ENCODE assay signal across 22 cellular contexts in the genomic region with DNA sequence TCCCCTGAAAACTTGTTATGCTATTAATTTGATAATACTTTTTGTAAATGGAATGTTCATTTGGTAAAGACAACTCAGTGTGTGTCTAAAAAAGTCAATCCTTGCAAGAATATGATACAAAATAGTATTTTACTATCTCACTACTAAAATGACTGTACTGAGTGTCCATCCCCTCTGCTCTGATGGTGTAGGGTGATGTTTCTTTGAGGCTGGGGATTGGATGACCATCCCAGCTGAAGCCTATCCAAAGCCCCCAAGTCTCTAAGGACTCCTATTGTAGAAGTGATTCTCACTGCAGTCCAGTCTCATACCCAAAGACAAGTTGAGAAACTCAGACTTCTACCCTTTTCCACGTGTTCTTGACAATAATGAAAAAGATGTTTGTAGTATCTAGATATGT.
DNase-seq lines count a peak whose midpoint lies in the region; ATAC-seq and TF ChIP-seq lines count a peak whose summit lies in the region.
"Had no signal": no experiment of that assay in that cellular context is flagged by ENCODE, and none has a peak within 500 bp of the region (broad histone marks: within the 10 kb centered on the region; RNA-seq: fewer than 3 reads in every experiment).

No MANE protein-coding gene starts in this region.

- H3K4me3 ChIP-seq in GM12865 (ENCODE audit: low read depth, low read length) (no peak overlapping the region), left lung (no peak overlapping the region)

- H3K4me1 ChIP-seq in left lung, result no peaks in the 10 kb centered on the region
- H3K4me1 ChIP-seq: Caco-2 had no signal

- DNase-seq in activated naive CD4-positive, alpha-beta T cell treated with anti-CD3 and anti-CD28 coated beads for 36 hours, result no peak
- DNase-seq in activated naive CD4-positive, alpha-beta T cell treated with anti-CD3 and anti-CD28 coated beads, Interleukin-2, amount 10 ng/mL, durations not matched to agents 7 days and 5 days, result no peak
- DNase-seq in GM12865 (ENCODE audit: low read depth), result peak; percentile 41
- no peak for DNase-seq in naive thymus-derived CD8-positive, alpha-beta T cell
- DNase-seq in left lung, result no peak
- no peak for DNase-seq in chondrocyte (ENCODE audit: low spot score)
- DNase-seq: Caco-2; CD4-positive, CD25-positive, alpha-beta regulatory T cell; DMS 273 treated with DMSO at 0.1 percent for 48 hours; IMR-90; NCI-H1105; NCI-H2029 treated with DMSO at 0.1 percent for 48 hours; NCI-H2171; NCI-H345; NCI-H524; NCI-H774; NK-92 treated with Interleukin-12 subunit alpha and Interleukin-12 subunit beta, amount 100 ng/mL, for 24 hours; SHP77 treated with DMSO at 0.1 percent for 48 hours had no signal

- intact Hi-C loops in activated naive CD4-positive, alpha-beta T cell treated with anti-CD3 and anti-CD28 coated beads for 36 hours (cut with micrococcal nuclease), result loop anchor here (5.0 to 10.0 kb wide), 3 partner anchors 551 to 1049 kb away; no protein-coding TSS in a partner anchor
- intact Hi-C loops in left lung (cut with DNase I), result no loop called here

- no peak for ATAC-seq in activated T-helper 17 cell treated with anti-CD3 and anti-CD28 coated beads, Interleukin-2, amount 50 U/mL, for 72 hours (replicated peaks)
- no peak for ATAC-seq in naive thymus-derived CD8-positive, alpha-beta T cell
- no peak for ATAC-seq in left lung
- ATAC-seq: HCT116 had no signal

- peaks cover 0 to 4% of the 10 kb centered on the region in 2 donors for H3K27me3 ChIP-seq in left lung

- H3K9me3 ChIP-seq in left lung, result no peaks in the 10 kb centered on the region
- H3K9me3 ChIP-seq: Caco-2 had no signal

- POLR2A ChIA-PET in naive thymus-derived CD8-positive, alpha-beta T cell (lab: Charles Lee), result interaction anchor here (1.6 to 11.8 kb wide), 6 partner anchors 22 to 1124 kb away, joined by 4 to 343 read pairs (median 128); a partner anchor contains a TSS

- no peaks in the 10 kb centered on the region for H3K9me3 Mint-ChIP-seq in activated naive CD4-positive, alpha-beta T cell treated with anti-CD3 and anti-CD28 coated beads for 36 hours
- no peaks in the 10 kb centered on the region for H3K9me3 Mint-ChIP-seq in activated naive CD4-positive, alpha-beta T cell treated with anti-CD3 and anti-CD28 coated beads, Interleukin-2, amount 10 ng/mL, durations not matched to agents 7 days and 5 days
- H3K9me3 Mint-ChIP-seq in activated T-helper 17 cell treated with anti-CD3 and anti-CD28 coated beads, Interleukin-2, amount 50 U/mL, for 72 hours, result no peaks in the 10 kb centered on the region
- peaks cover 0 to 2% (median 0%) of the 10 kb centered on the region in 9 donors for H3K9me3 Mint-ChIP-seq in naive thymus-derived CD8-positive, alpha-beta T cell
- peaks cover 2% of the 10 kb centered on the region for H3K9me3 Mint-ChIP-seq in chondrocyte (ENCODE audit: low read depth)
- H3K9me3 Mint-ChIP-seq: CD4-positive, CD25-positive, alpha-beta regulatory T cell had no signal

- H3K36me3 Mint-ChIP-seq in activated naive CD4-positive, alpha-beta T cell treated with anti-CD3 and anti-CD28 coated beads for 36 hours (ENCODE audit: low read depth), result peaks cover 7% of the 10 kb centered on the region
- H3K36me3 Mint-ChIP-seq in activated naive CD4-positive, alpha-beta T cell treated with anti-CD3 and anti-CD28 coated beads, Interleukin-2, amount 10 ng/mL, durations not matched to agents 7 days and 5 days, result peaks cover 5% of the 10 kb centered on the region
- no peaks in the 10 kb centered on the region for H3K36me3 Mint-ChIP-seq in activated T-helper 17 cell treated with anti-CD3 and anti-CD28 coated beads, Interleukin-2, amount 50 U/mL, for 72 hours (ENCODE audit: low read depth)
- peaks cover 4 to 14% (median 10%) of the 10 kb centered on the region in 3 donors for H3K36me3 Mint-ChIP-seq in naive thymus-derived CD8-positive, alpha-beta T cell
- no peaks in the 10 kb centered on the region for H3K36me3 Mint-ChIP-seq in chondrocyte (ENCODE audit: low read depth)

- H3K27ac Mint-ChIP-seq in activated naive CD4-positive, alpha-beta T cell treated with anti-CD3 and anti-CD28 coated beads for 36 hours, result peak overlapping the region; percentile 92
- H3K27ac Mint-ChIP-seq in activated naive CD4-positive, alpha-beta T cell treated with anti-CD3 and anti-CD28 coated beads, Interleukin-2, amount 10 ng/mL, durations not matched to agents 7 days and 5 days, result no peak overlapping the region
- no peak overlapping the region for H3K27ac Mint-ChIP-seq in activated T-helper 17 cell treated with anti-CD3 and anti-CD28 coated beads, Interleukin-2, amount 50 U/mL, for 72 hours
- peak overlapping the region; percentile 74 to 100 (median 97) for H3K27ac Mint-ChIP-seq in naive thymus-derived CD8-positive, alpha-beta T cell
- H3K27ac Mint-ChIP-seq in chondrocyte (ENCODE audit: unreplicated experiment), result no peak overlapping the region

- CTCF ChIA-PET in activated naive CD4-positive, alpha-beta T cell treated with anti-CD3 and anti-CD28 coated beads for 36 hours (lab: Charles Lee), result interaction anchor here (0.7 to 6.8 kb wide), 6 partner anchors 16 to 204 kb away, joined by 3 to 57 read pairs (median 4); no protein-coding TSS in a partner anchor
- CTCF ChIA-PET in activated naive CD4-positive, alpha-beta T cell treated with anti-CD3 and anti-CD28 coated beads, Interleukin-2, amount 10 ng/mL, durations not matched to agents 7 days and 5 days (lab: Charles Lee), result interaction anchor here (9.7 kb wide), 1 partner anchor 165 kb away, joined by 105 read pairs; no protein-coding TSS in a partner anchor

- H3K4me3 Mint-ChIP-seq in activated naive CD4-positive, alpha-beta T cell treated with anti-CD3 and anti-CD28 coated beads for 36 hours, result no peak overlapping the region
- no peak overlapping the region for H3K4me3 Mint-ChIP-seq in activated naive CD4-positive, alpha-beta T cell treated with anti-CD3 and anti-CD28 coated beads, Interleukin-2, amount 10 ng/mL, durations not matched to agents 7 days and 5 days
- peak overlapping the region; percentile 85 for H3K4me3 Mint-ChIP-seq in activated T-helper 17 cell treated with anti-CD3 and anti-CD28 coated beads, Interleukin-2, amount 50 U/mL, for 72 hours
- H3K4me3 Mint-ChIP-seq in naive thymus-derived CD8-positive, alpha-beta T cell, result peak overlapping the region in 9 of 10 donors; percentile 8 to 94 (median 38)
- H3K4me3 Mint-ChIP-seq in chondrocyte (ENCODE audit: unreplicated experiment), result no peak overlapping the region

- no peaks in the 10 kb centered on the region for H3K27me3 Mint-ChIP-seq in activated naive CD4-positive, alpha-beta T cell treated with anti-CD3 and anti-CD28 coated beads for 36 hours (ENCODE audit: low read depth)
- no peaks in the 10 kb centered on the region for H3K27me3 Mint-ChIP-seq in activated naive CD4-positive, alpha-beta T cell treated with anti-CD3 and anti-CD28 coated beads, Interleukin-2, amount 10 ng/mL, durations not matched to agents 7 days and 5 days
- no peaks in the 10 kb centered on the region for H3K27me3 Mint-ChIP-seq in activated T-helper 17 cell treated with anti-CD3 and anti-CD28 coated beads, Interleukin-2, amount 50 U/mL, for 72 hours
- no peaks in the 10 kb centered on the region for H3K27me3 Mint-ChIP-seq in naive thymus-derived CD8-positive, alpha-beta T cell
- peaks cover 6% of the 10 kb centered on the region for H3K27me3 Mint-ChIP-seq in chondrocyte (ENCODE audit: low read depth)
- H3K27me3 Mint-ChIP-seq: CD4-positive, CD25-positive, alpha-beta regulatory T cell had no signal

- TF ChIP-seq CTCF in GM12865 (IDR thresholded peaks at IDR 0.05; ENCODE audit: insufficient read depth, low read depth, low read length, missing control alignments), result no peak
- TF ChIP-seq CTCF in left lung (IDR thresholded peaks at IDR 0.05), result no peak
- no peak for TF ChIP-seq CTCF in chondrocyte (IDR thresholded peaks at IDR 0.05)

- no peak overlapping the region for H3K27ac ChIP-seq in left lung
- H3K27ac ChIP-seq: KMS-11, RWPE1 had no signal

- H3K36me3 ChIP-seq in left lung, result no peaks in the 10 kb centered on the region

- peaks cover 77% of the 10 kb centered on the region for H3K4me1 Mint-ChIP-seq in activated naive CD4-positive, alpha-beta T cell treated with anti-CD3 and anti-CD28 coated beads for 36 hours (ENCODE audit: low read depth)
- H3K4me1 Mint-ChIP-seq in activated naive CD4-positive, alpha-beta T cell treated with anti-CD3 and anti-CD28 coated beads, Interleukin-2, amount 10 ng/mL, durations not matched to agents 7 days and 5 days, result peaks cover 59% of the 10 kb centered on the region
- H3K4me1 Mint-ChIP-seq in activated T-helper 17 cell treated with anti-CD3 and anti-CD28 coated beads, Interleukin-2, amount 50 U/mL, for 72 hours, result peaks cover 27% of the 10 kb centered on the region
- peaks cover 51 to 83% (median 76%) of the 10 kb centered on the region in 4 donors for H3K4me1 Mint-ChIP-seq in naive thymus-derived CD8-positive, alpha-beta T cell
- peaks cover 10% of the 10 kb centered on the region for H3K4me1 Mint-ChIP-seq in chondrocyte (ENCODE audit: low read depth)

Comparison
In these comparisons a context has a peak if more than half of its experiments do, and no peak if none do; other contexts are left out.
1. H3K27ac Mint-ChIP-seq: peak in activated naive CD4-positive, alpha-beta T cell treated with anti-CD3 and anti-CD28 coated beads for 36 hours (single experiment) and naive thymus-derived CD8-positive, alpha-beta T cell (10 of 10); none in activated naive CD4-positive, alpha-beta T cell treated with anti-CD3 and anti-CD28 coated beads, Interleukin-2, amount 10 ng/mL, durations not matched to agents 7 days and 5 days (single experiment), activated T-helper 17 cell treated with anti-CD3 and anti-CD28 coated beads, Interleukin-2, amount 50 U/mL, for 72 hours (single experiment) and chondrocyte (single experiment).
2. H3K4me3 Mint-ChIP-seq: peak in activated T-helper 17 cell treated with anti-CD3 and anti-CD28 coated beads, Interleukin-2, amount 50 U/mL, for 72 hours (single experiment) and naive thymus-derived CD8-positive, alpha-beta T cell (9 of 10); none in activated naive CD4-positive, alpha-beta T cell treated with anti-CD3 and anti-CD28 coated beads for 36 hours (single experiment), activated naive CD4-positive, alpha-beta T cell treated with anti-CD3 and anti-CD28 coated beads, Interleukin-2, amount 10 ng/mL, durations not matched to agents 7 days and 5 days (single experiment) and chondrocyte (single experiment).